1 cellular context compared by ENCODE assay signal in the genomic region with DNA sequence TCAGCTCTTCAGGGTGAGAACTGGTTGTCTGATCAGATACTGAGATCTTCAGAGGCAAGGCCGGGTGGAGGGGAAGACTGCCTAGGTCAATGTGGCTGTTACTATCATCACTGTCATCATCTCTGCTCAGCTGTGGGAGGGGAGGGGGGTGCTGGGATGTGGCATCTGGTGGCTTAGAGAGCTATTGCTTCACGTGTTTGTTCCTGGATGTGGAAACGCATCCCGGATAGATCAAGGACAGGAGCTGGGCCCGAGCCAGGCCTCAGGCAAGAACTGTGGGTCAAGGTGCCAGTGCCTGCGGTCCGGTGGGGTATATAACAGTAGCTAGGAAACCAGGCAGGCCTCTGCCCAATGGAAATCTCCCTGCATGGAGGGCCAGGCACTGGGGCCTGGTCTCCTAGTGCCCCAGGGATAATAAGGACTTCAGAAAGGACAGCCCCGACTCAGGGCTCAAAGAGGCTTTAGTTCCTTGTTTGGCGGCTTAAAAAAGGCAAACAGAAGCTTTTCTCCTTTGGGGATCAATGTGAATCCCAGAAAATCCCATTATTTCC.
A peak's percentile ranks its signal among the peaks of the same experiment; 100 is the strongest.
TF ChIP-seq lines count a peak whose summit lies in the region.

No MANE protein-coding gene starts in this region.

TF ChIP-seq in HepG2, 621 proteins besides CTCF, POLR2A, EP300 and RAD21 (continued from another document and continues in another):
- TF ChIP-seq REPIN1 (CRISPR knock-in tag; IDR thresholded peaks at IDR 0.05; ENCODE audit: borderline replicate concordance, low read depth) = peak; percentile 78
- no peak for TF ChIP-seq ZNF580 (CRISPR knock-in tag; IDR thresholded peaks at IDR 0.05; ENCODE audit: borderline replicate concordance, low read depth)
- TF ChIP-seq CEBPB (IDR thresholded peaks at IDR 0.05; ENCODE audit: borderline replicate concordance, low read depth, low read length) = peak; percentile 99
- no peak for TF ChIP-seq MYNN (CRISPR knock-in tag; IDR thresholded peaks at IDR 0.05; ENCODE audit: low read depth)
- no peak for TF ChIP-seq KLF13 (CRISPR knock-in tag; IDR thresholded peaks at IDR 0.05)
- TF ChIP-seq ZFP62 (CRISPR knock-in tag; IDR thresholded peaks at IDR 0.05) = no peak
- peak; percentile 78 for TF ChIP-seq RXRA (CRISPR knock-in tag; IDR thresholded peaks at IDR 0.05)
- TF ChIP-seq, protein P1, sequence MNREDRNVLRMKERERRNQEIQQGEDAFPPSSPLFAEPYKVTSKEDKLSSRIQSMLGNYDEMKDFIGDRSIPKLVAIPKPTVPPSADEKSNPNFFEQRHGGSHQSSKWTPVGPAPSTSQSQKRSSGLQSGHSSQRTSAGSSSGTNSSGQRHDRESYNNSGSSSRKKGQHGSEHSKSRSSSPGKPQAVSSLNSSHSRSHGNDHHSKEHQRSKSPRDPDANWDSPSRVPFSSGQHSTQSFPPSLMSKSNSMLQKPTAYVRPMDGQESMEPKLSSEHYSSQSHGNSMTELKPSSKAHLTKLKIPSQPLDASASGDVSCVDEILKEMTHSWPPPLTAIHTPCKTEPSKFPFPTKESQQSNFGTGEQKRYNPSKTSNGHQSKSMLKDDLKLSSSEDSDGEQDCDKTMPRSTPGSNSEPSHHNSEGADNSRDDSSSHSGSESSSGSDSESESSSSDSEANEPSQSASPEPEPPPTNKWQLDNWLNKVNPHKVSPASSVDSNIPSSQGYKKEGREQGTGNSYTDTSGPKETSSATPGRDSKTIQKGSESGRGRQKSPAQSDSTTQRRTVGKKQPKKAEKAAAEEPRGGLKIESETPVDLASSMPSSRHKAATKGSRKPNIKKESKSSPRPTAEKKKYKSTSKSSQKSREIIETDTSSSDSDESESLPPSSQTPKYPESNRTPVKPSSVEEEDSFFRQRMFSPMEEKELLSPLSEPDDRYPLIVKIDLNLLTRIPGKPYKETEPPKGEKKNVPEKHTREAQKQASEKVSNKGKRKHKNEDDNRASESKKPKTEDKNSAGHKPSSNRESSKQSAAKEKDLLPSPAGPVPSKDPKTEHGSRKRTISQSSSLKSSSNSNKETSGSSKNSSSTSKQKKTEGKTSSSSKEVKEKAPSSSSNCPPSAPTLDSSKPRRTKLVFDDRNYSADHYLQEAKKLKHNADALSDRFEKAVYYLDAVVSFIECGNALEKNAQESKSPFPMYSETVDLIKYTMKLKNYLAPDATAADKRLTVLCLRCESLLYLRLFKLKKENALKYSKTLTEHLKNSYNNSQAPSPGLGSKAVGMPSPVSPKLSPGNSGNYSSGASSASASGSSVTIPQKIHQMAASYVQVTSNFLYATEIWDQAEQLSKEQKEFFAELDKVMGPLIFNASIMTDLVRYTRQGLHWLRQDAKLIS (CRISPR knock-in tag; IDR thresholded peaks at IDR 0.05) = no peak
- peak; percentile 54 for TF ChIP-seq ELF1 (CRISPR knock-in tag; IDR thresholded peaks at IDR 0.05)
- TF ChIP-seq EZH2 (conservative IDR thresholded peaks at IDR 0.05; ENCODE audit: low read depth, low read length) = no peak
- no peak for TF ChIP-seq ZNF709 (CRISPR knock-in tag; IDR thresholded peaks at IDR 0.05)
- TF ChIP-seq ELF4 (CRISPR knock-in tag; IDR thresholded peaks at IDR 0.05; ENCODE audit: borderline replicate concordance) = no peak
- no peak for TF ChIP-seq REL (CRISPR knock-in tag; conservative IDR thresholded peaks at IDR 0.05)
- no peak for TF ChIP-seq GATA4 (IDR thresholded peaks at IDR 0.05; ENCODE audit: borderline replicate concordance, low read depth)
- peak; percentile 26; the same call in 1 of the 2 replicates for TF ChIP-seq ZNF12 (CRISPR knock-in tag; IDR thresholded peaks at IDR 0.05)
- TF ChIP-seq NCOA2 (CRISPR knock-in tag; IDR thresholded peaks at IDR 0.05) = peak; percentile 94
- no peak for TF ChIP-seq ZNF510 (CRISPR knock-in tag; IDR thresholded peaks at IDR 0.05; ENCODE audit: low read depth)
- no peak for TF ChIP-seq ZNF879 (CRISPR knock-in tag; IDR thresholded peaks at IDR 0.05)
- TF ChIP-seq, protein P2, sequence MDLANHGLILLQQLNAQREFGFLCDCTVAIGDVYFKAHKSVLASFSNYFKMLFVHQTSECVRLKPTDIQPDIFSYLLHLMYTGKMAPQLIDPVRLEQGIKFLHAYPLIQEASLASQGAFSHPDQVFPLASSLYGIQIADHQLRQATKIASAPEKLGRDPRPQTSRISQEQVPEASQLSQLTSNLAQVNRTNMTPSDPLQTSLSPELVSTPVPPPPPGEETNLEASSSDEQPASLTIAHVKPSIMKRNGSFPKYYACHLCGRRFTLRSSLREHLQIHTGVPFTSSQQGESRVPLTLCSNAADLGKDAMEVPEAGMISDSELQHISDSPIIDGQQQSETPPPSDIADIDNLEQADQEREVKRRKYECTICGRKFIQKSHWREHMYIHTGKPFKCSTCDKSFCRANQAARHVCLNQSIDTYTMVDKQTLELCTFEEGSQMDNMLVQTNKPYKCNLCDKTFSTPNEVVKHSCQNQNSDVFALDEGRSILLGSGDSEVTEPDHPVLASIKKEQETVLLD (CRISPR knock-in tag; IDR thresholded peaks at IDR 0.05; ENCODE audit: low read depth) = no peak
- peak; percentile 71; the same call in 1 of the 2 replicates for TF ChIP-seq RCOR2 (CRISPR knock-in tag; IDR thresholded peaks at IDR 0.05)
- no peak for TF ChIP-seq ZNF496 (CRISPR knock-in tag; IDR thresholded peaks at IDR 0.05; ENCODE audit: insufficient replicate concordance)
- TF ChIP-seq ZNF790 (CRISPR knock-in tag; IDR thresholded peaks at IDR 0.05; ENCODE audit: borderline replicate concordance) = no peak
- TF ChIP-seq CAMTA2 (CRISPR knock-in tag; IDR thresholded peaks at IDR 0.05; ENCODE audit: borderline replicate concordance) = no peak
- no peak for TF ChIP-seq KMT2B (CRISPR knock-in tag; IDR thresholded peaks at IDR 0.05)
- TF ChIP-seq ZNF430 (CRISPR knock-in tag; IDR thresholded peaks at IDR 0.05) = peak; percentile 52; the same call in 1 of the 2 replicates
- TF ChIP-seq, protein P3, sequence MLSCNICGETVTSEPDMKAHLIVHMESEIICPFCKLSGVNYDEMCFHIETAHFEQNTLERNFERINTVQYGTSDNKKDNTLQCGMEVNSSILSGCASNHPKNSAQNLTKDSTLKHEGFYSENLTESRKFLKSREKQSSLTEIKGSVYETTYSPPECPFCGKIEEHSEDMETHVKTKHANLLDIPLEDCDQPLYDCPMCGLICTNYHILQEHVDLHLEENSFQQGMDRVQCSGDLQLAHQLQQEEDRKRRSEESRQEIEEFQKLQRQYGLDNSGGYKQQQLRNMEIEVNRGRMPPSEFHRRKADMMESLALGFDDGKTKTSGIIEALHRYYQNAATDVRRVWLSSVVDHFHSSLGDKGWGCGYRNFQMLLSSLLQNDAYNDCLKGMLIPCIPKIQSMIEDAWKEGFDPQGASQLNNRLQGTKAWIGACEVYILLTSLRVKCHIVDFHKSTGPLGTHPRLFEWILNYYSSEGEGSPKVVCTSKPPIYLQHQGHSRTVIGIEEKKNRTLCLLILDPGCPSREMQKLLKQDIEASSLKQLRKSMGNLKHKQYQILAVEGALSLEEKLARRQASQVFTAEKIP (CRISPR knock-in tag; IDR thresholded peaks at IDR 0.05; ENCODE audit: borderline replicate concordance) = no peak
- peak; percentile 62; the same call in 1 of the 2 replicates for TF ChIP-seq NCOR1 (IDR thresholded peaks at IDR 0.05; ENCODE audit: borderline replicate concordance, low read length)
- no peak for TF ChIP-seq IKZF1 (IDR thresholded peaks at IDR 0.05)
- TF ChIP-seq ZNF260 (CRISPR knock-in tag; IDR thresholded peaks at IDR 0.05; ENCODE audit: borderline replicate concordance, low read depth) = no peak
- peak; percentile 50; the same call in 1 of the 2 replicates for TF ChIP-seq ZBTB25 (CRISPR knock-in tag; IDR thresholded peaks at IDR 0.05)
- TF ChIP-seq CSRNP1 (CRISPR knock-in tag; IDR thresholded peaks at IDR 0.05) = 0 out of 2 replicates have a peak, but pooled peaks have one; percentile 49
- no peak for TF ChIP-seq SNRNP70 (IDR thresholded peaks at IDR 0.05; ENCODE audit: low read depth, low read length)
- TF ChIP-seq ZNF776 (CRISPR knock-in tag; IDR thresholded peaks at IDR 0.05) = no peak
- TF ChIP-seq, protein P4, sequence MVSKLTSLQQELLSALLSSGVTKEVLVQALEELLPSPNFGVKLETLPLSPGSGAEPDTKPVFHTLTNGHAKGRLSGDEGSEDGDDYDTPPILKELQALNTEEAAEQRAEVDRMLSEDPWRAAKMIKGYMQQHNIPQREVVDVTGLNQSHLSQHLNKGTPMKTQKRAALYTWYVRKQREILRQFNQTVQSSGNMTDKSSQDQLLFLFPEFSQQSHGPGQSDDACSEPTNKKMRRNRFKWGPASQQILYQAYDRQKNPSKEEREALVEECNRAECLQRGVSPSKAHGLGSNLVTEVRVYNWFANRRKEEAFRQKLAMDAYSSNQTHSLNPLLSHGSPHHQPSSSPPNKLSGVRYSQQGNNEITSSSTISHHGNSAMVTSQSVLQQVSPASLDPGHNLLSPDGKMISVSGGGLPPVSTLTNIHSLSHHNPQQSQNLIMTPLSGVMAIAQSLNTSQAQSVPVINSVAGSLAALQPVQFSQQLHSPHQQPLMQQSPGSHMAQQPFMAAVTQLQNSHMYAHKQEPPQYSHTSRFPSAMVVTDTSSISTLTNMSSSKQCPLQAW (CRISPR knock-in tag; IDR thresholded peaks at IDR 0.05) = peak; percentile 70
- no peak for TF ChIP-seq ADNP (CRISPR knock-in tag; IDR thresholded peaks at IDR 0.05)
- TF ChIP-seq ZNF343 (CRISPR knock-in tag; IDR thresholded peaks at IDR 0.05) = no peak
- TF ChIP-seq, protein P5, sequence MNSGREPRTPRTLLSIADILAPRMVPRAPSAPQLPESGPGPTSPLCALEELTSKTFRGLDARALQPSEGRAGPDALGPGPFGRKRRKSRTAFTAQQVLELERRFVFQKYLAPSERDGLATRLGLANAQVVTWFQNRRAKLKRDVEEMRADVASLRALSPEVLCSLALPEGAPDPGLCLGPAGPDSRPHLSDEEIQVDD (CRISPR knock-in tag; IDR thresholded peaks at IDR 0.05; ENCODE audit: borderline replicate concordance) = no peak
- no peak for TF ChIP-seq ZNF446 (CRISPR knock-in tag; IDR thresholded peaks at IDR 0.05)
- TF ChIP-seq SRSF1 (optimal IDR thresholded peaks at IDR 0.05; ENCODE audit: low read depth, low read length) = no peak
- TF ChIP-seq KLF6 (CRISPR knock-in tag; IDR thresholded peaks at IDR 0.05) = 0 out of 2 replicates have a peak, but pooled peaks have one; percentile 55
- no peak for TF ChIP-seq ZNF773 (CRISPR knock-in tag; IDR thresholded peaks at IDR 0.05; ENCODE audit: borderline replicate concordance)
- TF ChIP-seq ZNF720 (CRISPR knock-in tag; IDR thresholded peaks at IDR 0.05) = no peak
- TF ChIP-seq HNF4G (IDR thresholded peaks at IDR 0.05; ENCODE audit: borderline replicate concordance, low read depth, low read length) = peak; percentile 81
- TF ChIP-seq HNF4G (CRISPR knock-in tag; IDR thresholded peaks at IDR 0.05; ENCODE audit: borderline replicate concordance, low read depth) = no peak; the same call in 1 of the 2 replicates
- no peak for TF ChIP-seq HCFC1 (IDR thresholded peaks at IDR 0.05; ENCODE audit: low read depth, low read length)
- TF ChIP-seq ZGPAT (CRISPR knock-in tag; IDR thresholded peaks at IDR 0.05) = peak; percentile 87; the same call in 1 of the 2 replicates
- TF ChIP-seq ZNF883 (CRISPR knock-in tag; IDR thresholded peaks at IDR 0.05; ENCODE audit: not compliant biosample characterization) = no peak
- TF ChIP-seq STAT6 (CRISPR knock-in tag; IDR thresholded peaks at IDR 0.05; ENCODE audit: borderline replicate concordance) = no peak
- no peak for TF ChIP-seq SRY (CRISPR knock-in tag; IDR thresholded peaks at IDR 0.05)
- TF ChIP-seq HDAC2 (CRISPR knock-in tag; IDR thresholded peaks at IDR 0.05) = peak; percentile 95
